Comparison of ENCODE assay signal across 14 cellular contexts in genomic region chr19:43578787-43579186, GRCh38. TPM values are rescaled to one million over a fixed set of nuclear protein-coding genes. Genes with fewer than 3 reads are reported as not detected.
DNase-seq lines count a peak whose midpoint lies in the region; ATAC-seq and TF ChIP-seq lines count a peak whose summit lies in the region.
"Had no signal": no experiment of that assay in that cellular context is flagged by ENCODE, and none has a peak within 500 bp of the region (broad histone marks: within the 10 kb centered on the region; RNA-seq: fewer than 3 reads in every experiment).

No MANE protein-coding gene starts in this region.

- no peak overlapping the region for H3K4me3 ChIP-seq in CD4-positive, alpha-beta memory T cell (ENCODE audit: low read length in 2 of 2)
- no peak overlapping the region for H3K4me3 ChIP-seq in HEK293 (ENCODE audit: low read depth, low read length)
- H3K4me3 ChIP-seq: ascending aorta, right atrium auricular region had no signal

- H3K9me3 ChIP-seq in CD4-positive, alpha-beta memory T cell (ENCODE audit: control insufficient read depth in 1 of 2, low read length in 2 of 2), result no peaks in the 10 kb centered on the region
- no peaks in the 10 kb centered on the region for H3K9me3 ChIP-seq in HEK293 (ENCODE audit: control insufficient read depth, insufficient read depth, low read depth, low read length)
- H3K9me3 ChIP-seq: ascending aorta, right atrium auricular region had no signal

- no peaks in the 10 kb centered on the region for H3K9me3 Mint-ChIP-seq in CD4-positive, alpha-beta memory T cell
- peaks cover 0 to 4% (median 0%) of the 10 kb centered on the region in 5 experiments for H3K9me3 Mint-ChIP-seq in brain
- H3K9me3 Mint-ChIP-seq in neural crest cell, result no peaks in the 10 kb centered on the region

- H3K4me1 Mint-ChIP-seq in CD4-positive, alpha-beta memory T cell, result peaks cover 10 to 46% (median 19%) of the 10 kb centered on the region in 4 donors
- H3K4me1 Mint-ChIP-seq in brain (peaks cover 64% of the 10 kb centered on the region), neural crest cell (peaks cover 59% of the 10 kb centered on the region)

- POLR2A ChIA-PET in CD4-positive, alpha-beta memory T cell (lab: Charles Lee; ENCODE audit: partially characterized antibody), result no interaction called here
- POLR2A ChIA-PET in HEK293 (lab: Yijun Ruan, JAX), result interaction anchor here (1.9 kb wide), 1 partner anchor 17 kb away, joined by 7 read pairs; the partner anchor contains the start of genes IRGQ and ZNF576

- H3K4me1 ChIP-seq in CD4-positive, alpha-beta memory T cell (ENCODE audit: insufficient read depth, low read length), result peaks cover 16% of the 10 kb centered on the region
- peaks cover 12% of the 10 kb centered on the region for H3K4me1 ChIP-seq in HEK293 (ENCODE audit: control insufficient read depth, insufficient read depth, low read length)

- peak overlapping the region in 4 of 8 donors; percentile 17 to 52 (median 40) for H3K4me3 Mint-ChIP-seq in CD4-positive, alpha-beta memory T cell
- peak overlapping the region; percentile 59 to 71 (median 65) for H3K4me3 Mint-ChIP-seq in brain
- H3K4me3 Mint-ChIP-seq in neural crest cell, result peak overlapping the region; percentile 80

- peaks cover 0 to 9% of the 10 kb centered on the region in 2 donors for H3K36me3 Mint-ChIP-seq in CD4-positive, alpha-beta memory T cell
- H3K36me3 Mint-ChIP-seq in brain (peaks cover 4% of the 10 kb centered on the region), neural crest cell (ENCODE audit: low read depth) (no peaks in the 10 kb centered on the region)

- intact Hi-C loops in CD4-positive, alpha-beta memory T cell (cut with micrococcal nuclease), result loop anchor here (5.0 kb wide), 1 partner anchor 46 kb away; the partner anchor contains the start of gene ZNF575
- intact Hi-C loops in left ventricle myocardium superior (cut with micrococcal nuclease), result no loop called here

- peak overlapping the region in 6 of 7 donors; percentile 17 to 84 (median 75) for H3K27ac Mint-ChIP-seq in CD4-positive, alpha-beta memory T cell
- H3K27ac Mint-ChIP-seq in brain, result peak overlapping the region in 4 of 5 experiments; percentile 22 to 88 (median 70)
- no peak overlapping the region for H3K27ac Mint-ChIP-seq in neural crest cell (ENCODE audit: unreplicated experiment)

- no peak overlapping the region for H3K27ac ChIP-seq in CD4-positive, alpha-beta memory T cell (ENCODE audit: low read depth, low read length)
- H3K27ac ChIP-seq in HEK293 (ENCODE audit: extremely low read depth, low read depth, low read length), result no peak overlapping the region
- H3K27ac ChIP-seq: ascending aorta, right atrium auricular region had no signal

- DNase-seq in CD4-positive, alpha-beta memory T cell, result no peak
- no peak for DNase-seq in neural crest cell (ENCODE audit: low read depth, low spot score)
- DNase-seq in NCI-H2081 treated with DMSO at 0.1 percent for 48 hours (lab: John Stamatoyannopoulos, UW), result no peak
- DNase-seq in left ventricle myocardium superior, result no peak
- DNase-seq: activated gamma-delta T cell, Calu3, NCI-H2107, NCI-H510A treated with DMSO at 0.1 percent for 48 hours had no signal

- H3K27me3 ChIP-seq in CD4-positive, alpha-beta memory T cell (ENCODE audit: insufficient read depth, low read length), result no peaks in the 10 kb centered on the region
- H3K27me3 ChIP-seq: ascending aorta, right atrium auricular region had no signal

- H3K36me3 ChIP-seq in CD4-positive, alpha-beta memory T cell (ENCODE audit: insufficient read depth, low read length), result no peaks in the 10 kb centered on the region
- peaks cover under 1 to 6% of the 10 kb centered on the region in 2 experiments; a peak in 2 of 3 replicates for H3K36me3 ChIP-seq in HEK293 (ENCODE audit: control insufficient read depth in 2 of 2, insufficient read depth in 1 of 2, low read length in 2 of 2)
- H3K36me3 ChIP-seq: ascending aorta, right atrium auricular region had no signal

- ATAC-seq in HG02970 (IDR thresholded peaks at IDR 0.05; ENCODE audit: low FRiP score, unreplicated experiment) (no peak), left ventricle myocardium superior (no peak)
- ATAC-seq: left lobe of liver had no signal

- CTCF ChIA-PET in CD4-positive, alpha-beta memory T cell (lab: Charles Lee; ENCODE audit: partially characterized antibody), result interaction anchor here (0.7 to 2.0 kb wide), 3 partner anchors 16 to 49 kb away, joined by 3 to 10 read pairs (median 5); no protein-coding TSS in a partner anchor
- CTCF ChIA-PET in HEK293 (lab: Yijun Ruan, JAX), result interaction anchor here (4.2 kb wide), 1 partner anchor 16 kb away, joined by 22 read pairs; the partner anchor contains the start of gene IRGQ

- peaks cover 0 to 2% of the 10 kb centered on the region in 2 donors for H3K27me3 Mint-ChIP-seq in CD4-positive, alpha-beta memory T cell
- H3K27me3 Mint-ChIP-seq in brain (peaks cover 3% of the 10 kb centered on the region), neural crest cell (ENCODE audit: low read depth) (no peaks in the 10 kb centered on the region)

- TF ChIP-seq CTCF in HEK293 (tag by site-specific recombination; IDR thresholded peaks at IDR 0.05) (no peak), brain (conservative IDR thresholded peaks at IDR 0.05) (no peak), neural crest cell (conservative IDR thresholded peaks at IDR 0.05) (no peak)

TF ChIP-seq in HEK293, 187 proteins besides CTCF, POLR2A, EP300 and RAD21 (continues in another document):
- TF ChIP-seq PRDM1 (tag by site-specific recombination; IDR thresholded peaks at IDR 0.05) (peak; percentile 61), PRDM4 (tag by site-specific recombination; IDR thresholded peaks at IDR 0.05) (no peak), ZBTB20 (tag by site-specific recombination; IDR thresholded peaks at IDR 0.05) (no peak), GLIS1 (tag by site-specific recombination; IDR thresholded peaks at IDR 0.05) (0 out of 2 replicates have a peak, but pooled peaks have one; percentile 27)

RNA-seq across cellular contexts. Expression of gene PINLYP, which starts 3.2 kb away (rescaled TPM):
- total RNA-seq in CD4-positive, alpha-beta memory T cell, result under 1 TPM; 0.33 to 0.84 TPM
- polyA plus RNA-seq in CD4-positive, alpha-beta memory T cell, result 1 to 10 TPM in 1 of 2 donors, not detected in 1; 1.3 TPM
- 22.6 TPM for polyA plus RNA-seq in brain (ENCODE audit: insufficient read depth, low read depth, low replicate concordance)
- total RNA-seq in neural crest cell (9.5 and 11.7 TPM in 2 replicates), left ventricle myocardium superior (1.4 TPM)

RNA-seq across cellular contexts. Expression of gene XRCC1, which starts 3.5 kb away (rescaled TPM):
- total RNA-seq in CD4-positive, alpha-beta memory T cell, result 10 to 100 TPM; 33.4 to 41.0 TPM
- 10 to 100 TPM; 16.3 to 29.1 TPM for polyA plus RNA-seq in CD4-positive, alpha-beta memory T cell
- polyA plus RNA-seq in brain (ENCODE audit: insufficient read depth, low read depth, low replicate concordance), result 73.4 TPM
- 79.4 and 82.0 TPM in 2 replicates for total RNA-seq in neural crest cell
- 15.7 TPM for total RNA-seq in left ventricle myocardium superior

RNA-seq across cellular contexts. Expression of gene IRGQ, which starts 17.1 kb away (rescaled TPM):
- total RNA-seq in CD4-positive, alpha-beta memory T cell, result 10 to 100 TPM; 16.5 to 17.9 TPM
- polyA plus RNA-seq in CD4-positive, alpha-beta memory T cell, result 1 to 10 TPM in 1 of 2 donors, under 1 TPM in 1; 0.37 to 2.2 TPM
- polyA plus RNA-seq in brain (ENCODE audit: insufficient read depth, low read depth, low replicate concordance), result 7.8 TPM
- total RNA-seq in neural crest cell (52.9 and 53.5 TPM in 2 replicates), left ventricle myocardium superior (19.6 TPM)

RNA-seq across cellular contexts. Expression of gene ZNF576, which starts 17.6 kb away (rescaled TPM):
- total RNA-seq in CD4-positive, alpha-beta memory T cell, result 10 to 100 TPM; 18.4 to 18.6 TPM
- 10 to 100 TPM in 1 of 2 donors, 1 to 10 TPM in 1; 8.4 to 13.0 TPM for polyA plus RNA-seq in CD4-positive, alpha-beta memory T cell
- 17.1 TPM for polyA plus RNA-seq in brain (ENCODE audit: insufficient read depth, low read depth, low replicate concordance)
- total RNA-seq in neural crest cell (18.3 and 19.7 TPM in 2 replicates), left ventricle myocardium superior (12.2 TPM)

RNA-seq across cellular contexts. Expression of gene SRRM5, which starts 33.1 kb away (rescaled TPM):
- total RNA-seq in CD4-positive, alpha-beta memory T cell, result under 1 TPM; 0.83 to 0.99 TPM
- under 1 TPM in 1 of 2 donors, not detected in 1; 0.10 TPM for polyA plus RNA-seq in CD4-positive, alpha-beta memory T cell
- polyA plus RNA-seq in brain (ENCODE audit: insufficient read depth, low read depth, low replicate concordance), result not detected
- total RNA-seq in neural crest cell (0.41 and 0.51 TPM in 2 replicates), left ventricle myocardium superior (0.20 TPM)
